In the genomic region with DNA sequence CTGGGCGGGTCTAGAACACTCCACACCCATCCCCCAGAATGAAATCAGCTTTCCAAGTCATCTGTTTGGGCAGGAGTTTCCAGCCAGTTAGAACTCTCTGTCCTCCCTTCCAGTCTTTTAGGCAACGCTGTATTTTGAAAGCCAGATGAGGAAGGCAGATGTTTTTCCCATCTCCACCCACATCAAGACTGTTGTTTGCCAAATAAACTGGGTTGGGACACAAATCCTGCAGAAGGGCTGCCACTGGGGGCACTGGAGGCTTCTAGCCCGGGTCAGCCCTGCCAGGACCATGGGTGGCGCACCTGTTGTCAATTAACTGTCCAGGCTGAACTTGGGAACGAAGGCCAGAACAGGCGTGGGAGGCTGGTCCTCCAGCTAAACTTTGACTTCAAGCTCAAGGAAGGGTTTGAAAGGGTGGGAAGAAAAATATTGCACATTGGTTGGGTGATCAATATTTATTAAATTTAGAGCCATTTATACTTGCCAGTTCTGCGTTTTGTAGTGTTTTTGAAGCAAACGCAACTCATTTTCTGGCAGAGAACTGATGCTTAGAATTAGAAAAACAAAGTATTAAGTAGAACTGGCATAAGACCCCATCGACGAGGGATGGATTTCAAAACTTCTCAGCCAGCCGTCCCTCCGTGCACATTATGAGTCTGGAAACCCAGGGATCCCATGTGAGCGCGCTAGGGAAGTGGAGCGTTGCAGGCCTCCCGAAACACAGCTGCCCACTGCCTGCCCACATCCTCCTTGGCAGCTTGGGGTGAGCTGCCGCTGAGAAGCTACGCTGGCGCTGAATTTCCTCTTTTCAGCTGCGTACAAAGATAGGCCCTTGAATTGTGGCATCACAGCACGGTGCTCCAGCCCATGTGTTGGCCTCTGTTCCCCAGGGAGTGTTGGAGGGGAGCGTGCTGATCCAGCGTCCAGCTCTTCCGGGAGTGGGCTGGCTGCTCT, we compare ENCODE assay signal across 8 cellular contexts.
DNase-seq lines count a peak whose midpoint lies in the region; ATAC-seq and TF ChIP-seq lines count a peak whose summit lies in the region.

No MANE protein-coding gene starts in this region.

- H3K4me1 ChIP-seq in sigmoid colon = peaks cover 0 to 27% (median 9%) of the 10 kb centered on the region in 4 donors

- no peak for TF ChIP-seq POLR2A in sigmoid colon (IDR thresholded peaks at IDR 0.05)

- TF ChIP-seq EP300 in sigmoid colon (IDR thresholded peaks at IDR 0.05) = no peak

- intact Hi-C loops in sigmoid colon (cut with DNase I) = no loop called here

- TF ChIP-seq CTCF in fibroblast of the aortic adventitia (IDR thresholded peaks at IDR 0.05; ENCODE audit: insufficient read depth, low read length) = no peak
- no peak for TF ChIP-seq CTCF in sigmoid colon (IDR thresholded peaks at IDR 0.05)
- no peak for TF ChIP-seq CTCF in GM20000 (IDR thresholded peaks at IDR 0.05; ENCODE audit: extremely low read depth, missing control alignments)

- no peaks in the 10 kb centered on the region for H3K9me3 ChIP-seq in sigmoid colon

- ATAC-seq in HG03520 (IDR thresholded peaks at IDR 0.05; ENCODE audit: unreplicated experiment) = no peak

- no peaks in the 10 kb centered on the region for H3K27me3 ChIP-seq in H7 (ENCODE audit: control insufficient read depth, insufficient read depth, low read length)
- no peaks in the 10 kb centered on the region for H3K27me3 ChIP-seq in sigmoid colon

- peak overlapping the region; percentile 28 to 71 (median 40) for H3K27ac ChIP-seq in sigmoid colon

- WGBS in sigmoid colon, 2 donors = 49 to 68% methylated on average over 24 of the region's 24 CpGs

- DNase-seq in GM03348 (ENCODE audit: low spot score) (peak; percentile 73), H7 (peak; percentile 80), OCI-M1 (lab: John Stamatoyannopoulos, UW) (peak; percentile 4), fibroblast of the aortic adventitia (ENCODE audit: low read depth) (peak; percentile 25), sigmoid colon (peak; percentile 88), GM20000 (ENCODE audit: low spot score) (no peak)
- no peak for DNase-seq in activated CD4-positive, CD25-positive, alpha-beta regulatory T cell (lab: John Stamatoyannopoulos, UW)

- H3K4me3 ChIP-seq in H7 (ENCODE audit: insufficient read depth, low read depth, low read length) = no peak overlapping the region
- no peak overlapping the region for H3K4me3 ChIP-seq in fibroblast of the aortic adventitia (ENCODE audit: low read depth, low read length)
- no peak overlapping the region for H3K4me3 ChIP-seq in sigmoid colon

- no peaks in the 10 kb centered on the region for H3K36me3 ChIP-seq in H7 (replicated peaks; ENCODE audit: control insufficient read depth, insufficient read depth, low read length)
- no peaks in the 10 kb centered on the region for H3K36me3 ChIP-seq in sigmoid colon

Comparison
In these comparisons a context has a peak if more than half of its experiments do, and no peak if none do; other contexts are left out.
1. DNase-seq: peak in GM03348 (single experiment), H7 (single experiment), OCI-M1 (single experiment), fibroblast of the aortic adventitia (single experiment) and sigmoid colon (single experiment); none in activated CD4-positive, CD25-positive, alpha-beta regulatory T cell (0 of 4) and GM20000 (single experiment).